8 cellular contexts compared by ENCODE assay signal in genomic region chr14:74942164-74942563, GRCh38. TPM values are rescaled to one million over a fixed set of nuclear protein-coding genes. Genes with fewer than 3 reads are reported as not detected.
A peak's percentile ranks its signal among the peaks of the same experiment; 100 is the strongest.
DNase-seq lines count a peak whose midpoint lies in the region; ATAC-seq and TF ChIP-seq lines count a peak whose summit lies in the region.

No MANE protein-coding gene starts in this region.

- no peaks in the 10 kb centered on the region for H3K9me3 ChIP-seq in prostate gland
- no peaks in the 10 kb centered on the region for H3K9me3 ChIP-seq in body of pancreas

- H3K4me1 ChIP-seq in prostate gland (replicated peaks) (no peaks in the 10 kb centered on the region), body of pancreas (peaks cover 6% of the 10 kb centered on the region)

- DNase-seq in central memory CD8-positive, alpha-beta T cell (ENCODE audit: low spot score in 2 of 2): no peak
- DNase-seq in prostate gland (ENCODE audit: low spot score) (no peak), GM13977 (ENCODE audit: low spot score) (no peak), Ammon's horn (ENCODE audit: low spot score) (no peak), body of pancreas (no peak)

- ATAC-seq in GM18502 (IDR thresholded peaks at IDR 0.05; ENCODE audit: poor library complexity, unreplicated experiment) (peak; percentile 15), HG02981 (IDR thresholded peaks at IDR 0.05; ENCODE audit: unreplicated experiment) (peak; percentile 21), GM18909 (IDR thresholded peaks at IDR 0.05; ENCODE audit: poor library complexity, unreplicated experiment) (no peak), body of pancreas (no peak)
- no peak for ATAC-seq in central memory CD8-positive, alpha-beta T cell (replicated peaks; ENCODE audit: extremely low read depth, poor library complexity, severe bottlenecking)

- in situ Hi-C loops in GM13977 (cut with MboI; ENCODE audit: low pct_unique_long_range_greater_than_20kb, low sequenced_read_pairs, unreplicated experiment): no loop called here

- 75% methylated on average over 11 of the region's 11 CpGs for WGBS in prostate gland
- WGBS in body of pancreas, 2 donors: 81 to 82% methylated on average over 6 to 11 of the region's 11 CpGs

- H3K4me3 Mint-ChIP-seq in central memory CD8-positive, alpha-beta T cell: peak overlapping the region; percentile 69

- TF ChIP-seq POLR2A in prostate gland (IDR thresholded peaks at IDR 0.05): no peak
- no peak for TF ChIP-seq POLR2A in body of pancreas (IDR thresholded peaks at IDR 0.05)

- no peaks in the 10 kb centered on the region for H3K36me3 Mint-ChIP-seq in central memory CD8-positive, alpha-beta T cell (ENCODE audit: insufficient read depth)

- H3K4me1 Mint-ChIP-seq in central memory CD8-positive, alpha-beta T cell: peaks cover 28% of the 10 kb centered on the region

- no peaks in the 10 kb centered on the region for H3K36me3 ChIP-seq in prostate gland
- H3K36me3 ChIP-seq in body of pancreas (replicated peaks in 1 of 2; ENCODE audit: insufficient read depth in 1 of 2, low read depth in 2 of 2): no peaks in the 10 kb centered on the region

- TF ChIP-seq CTCF in prostate gland (IDR thresholded peaks at IDR 0.05) (no peak), GM13977 (IDR thresholded peaks at IDR 0.05; ENCODE audit: extremely low read depth, insufficient read depth, missing control alignments) (no peak), body of pancreas (IDR thresholded peaks at IDR 0.05) (no peak)

- H3K27me3 ChIP-seq in prostate gland (replicated peaks; ENCODE audit: insufficient read depth) (no peaks in the 10 kb centered on the region), body of pancreas (no peaks in the 10 kb centered on the region)

- H3K27me3 Mint-ChIP-seq in central memory CD8-positive, alpha-beta T cell: no peaks in the 10 kb centered on the region

- no peaks in the 10 kb centered on the region for H3K9me3 Mint-ChIP-seq in central memory CD8-positive, alpha-beta T cell

- peak overlapping the region; percentile 86 for H3K27ac Mint-ChIP-seq in central memory CD8-positive, alpha-beta T cell (ENCODE audit: low read depth)

- peak overlapping the region; percentile 49 to 53 for H3K27ac ChIP-seq in prostate gland
- H3K27ac ChIP-seq in body of pancreas: peak overlapping the region in 2 of 4 donors; percentile 59 to 61

- intact Hi-C loops in prostate gland (cut with DNase I): no loop called here
- intact Hi-C loops in body of pancreas (cut with DNase I): loop anchor here (10.0 kb wide), 1 partner anchor 363 kb away; no protein-coding TSS in a partner anchor

- H3K4me3 ChIP-seq in prostate gland (no peak overlapping the region), body of pancreas (no peak overlapping the region)

RNA-seq across cellular contexts. Expression of gene PGF, which starts 13.2 kb away (rescaled TPM):
- total RNA-seq in prostate gland (10 to 100 TPM in 1 of 2 donors, 1 to 10 TPM in 1; 7.9 to 16.2 TPM), body of pancreas (1 to 10 TPM; 2.3 to 6.6 TPM)

RNA-seq across cellular contexts. Expression of gene RPS6KL1, which starts 19.1 kb away (rescaled TPM):
- total RNA-seq in prostate gland (10 to 100 TPM in 1 of 2 donors, 1 to 10 TPM in 1; 1.5 to 15.1 TPM), body of pancreas (10 to 100 TPM in 1 of 2 donors, 1 to 10 TPM in 1; 8.0 to 16.2 TPM)

Comparison
In these comparisons a context has a peak if more than half of its experiments do, and no peak if none do; other contexts are left out.
1. ATAC-seq: peak in GM18502 (single experiment) and HG02981 (single experiment); none in central memory CD8-positive, alpha-beta T cell (single experiment), GM18909 (single experiment) and body of pancreas (single experiment).